Comparison of ENCODE assay signal across 33 cellular contexts in the genomic region with DNA sequence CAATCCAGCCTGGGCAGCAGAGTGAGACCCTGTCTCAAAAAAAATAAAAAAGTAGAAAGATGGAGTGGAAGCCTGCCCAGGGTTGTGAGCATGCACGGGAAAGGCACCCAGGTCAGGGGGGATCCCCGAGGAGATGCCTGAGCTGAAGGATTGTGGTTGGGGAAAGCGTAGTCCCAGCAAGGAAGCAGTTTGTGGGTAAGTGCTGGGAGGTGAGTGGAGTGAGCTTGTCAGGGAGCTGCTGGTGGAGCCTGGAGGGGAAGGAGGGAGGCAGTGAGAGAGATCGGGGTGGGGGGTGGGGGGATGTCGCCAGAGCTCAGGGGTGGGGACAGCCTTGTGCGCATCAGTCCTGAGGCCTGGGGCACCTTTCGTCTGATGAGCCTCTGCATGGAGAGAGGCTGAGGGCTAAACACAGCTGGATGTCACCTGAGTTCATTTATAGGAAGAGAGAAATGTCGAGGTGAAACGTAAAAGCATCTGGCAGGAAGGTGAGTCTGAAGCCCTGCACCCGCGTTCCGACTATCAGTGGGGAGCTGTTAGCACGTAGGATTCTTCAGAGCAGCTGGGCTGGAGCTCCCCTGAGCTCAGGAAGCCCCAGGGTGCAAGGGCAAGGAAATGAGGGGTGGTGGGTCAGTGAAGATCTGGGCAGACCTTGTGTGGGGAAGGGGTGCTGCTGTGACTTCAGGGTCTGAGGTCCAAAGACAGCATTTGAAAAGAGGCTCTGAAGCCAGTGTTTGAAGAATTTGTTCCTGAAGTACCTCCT. TPM values are rescaled to one million over a fixed set of nuclear protein-coding genes. Genes with fewer than 3 reads are reported as not detected.
DNase-seq lines count a peak whose midpoint lies in the region; ATAC-seq and TF ChIP-seq lines count a peak whose summit lies in the region.
"Had no signal": no experiment of that assay in that cellular context is flagged by ENCODE, and none has a peak within 500 bp of the region (broad histone marks: within the 10 kb centered on the region; RNA-seq: fewer than 3 reads in every experiment).

No MANE protein-coding gene starts in this region.

- H3K9me3 ChIP-seq in CD4-positive, CD25-positive, alpha-beta regulatory T cell (ENCODE audit: control insufficient read depth in 2 of 2, low read length in 2 of 2) = no peaks in the 10 kb centered on the region
- H3K9me3 ChIP-seq: mucosa of descending colon, Peyer's patch, testis had no signal

- peaks cover 37% of the 10 kb centered on the region for H3K4me1 Mint-ChIP-seq in activated CD4-positive, alpha-beta T cell treated with anti-CD3 and anti-CD28 coated beads for 36 hours
- peaks cover 2 to 46% (median 21%) of the 10 kb centered on the region in 4 donors for H3K4me1 Mint-ChIP-seq in CD4-positive, CD25-positive, alpha-beta regulatory T cell
- peaks cover 4% of the 10 kb centered on the region; the same call in 1 of the 2 replicates for H3K4me1 Mint-ChIP-seq in WTC11
- H3K4me1 Mint-ChIP-seq in neural crest cell = no peaks in the 10 kb centered on the region
- H3K4me1 Mint-ChIP-seq in activated CD4-positive, alpha-beta memory T cell treated with anti-CD3 and anti-CD28 coated beads, Interleukin-2, amount 10 ng/mL, durations not matched to agents 7 days and 5 days = peaks cover 25% of the 10 kb centered on the region

- no peak overlapping the region for H3K4me3 ChIP-seq in CD4-positive, CD25-positive, alpha-beta regulatory T cell (ENCODE audit: low read depth, low read length)
- H3K4me3 ChIP-seq: GM12878, mucosa of descending colon, Peyer's patch, smooth muscle cell, testis had no signal

- peaks cover 20% of the 10 kb centered on the region for H3K36me3 Mint-ChIP-seq in activated CD4-positive, alpha-beta T cell treated with anti-CD3 and anti-CD28 coated beads for 36 hours (ENCODE audit: low read depth)
- H3K36me3 Mint-ChIP-seq in CD4-positive, CD25-positive, alpha-beta regulatory T cell = peaks cover 9% of the 10 kb centered on the region
- H3K36me3 Mint-ChIP-seq in WTC11 (no peaks in the 10 kb centered on the region; the same call in 1 of the 2 replicates), neural crest cell (ENCODE audit: low read depth) (no peaks in the 10 kb centered on the region)
- peaks cover 25% of the 10 kb centered on the region for H3K36me3 Mint-ChIP-seq in activated CD4-positive, alpha-beta memory T cell treated with anti-CD3 and anti-CD28 coated beads, Interleukin-2, amount 10 ng/mL, durations not matched to agents 7 days and 5 days (ENCODE audit: low read depth)

- peaks cover 40% of the 10 kb centered on the region for H3K36me3 ChIP-seq in CD4-positive, CD25-positive, alpha-beta regulatory T cell (ENCODE audit: control insufficient read depth, insufficient read depth, low read length)

- DNase-seq in activated CD4-positive, alpha-beta T cell treated with anti-CD3 and anti-CD28 coated beads for 36 hours = no peak
- DNase-seq in activated CD4-positive, alpha-beta T cell treated with anti-CD3 and anti-CD28 coated beads, Interleukin-2, amount 50 U/mL, for 4 hours = no peak
- DNase-seq in CD4-positive, CD25-positive, alpha-beta regulatory T cell = no peak
- DNase-seq in WTC11 (ENCODE audit: low spot score) = no peak
- no peak for DNase-seq in neural crest cell (ENCODE audit: low read depth, low spot score)
- no peak for DNase-seq in activated CD4-positive, alpha-beta memory T cell treated with anti-CD3 and anti-CD28 coated beads, Interleukin-2, amount 10 ng/mL, durations not matched to agents 7 days and 5 days
- DNase-seq: activated CD4-positive, CD25-positive, alpha-beta regulatory T cell; activated CD8-positive, alpha-beta memory T cell treated with anti-CD3 and anti-CD28 coated beads, Interleukin-2, amount 50 U/mL, for 4 hours; central memory CD4-positive, alpha-beta T cell; dermis blood vessel endothelial cell; DMS153; endodermal cell; glutamatergic neuron; HCEC 1CT; Karpas-422; left colon; mammary epithelial cell; mucosa of descending colon; NCI-H146; NCI-H345; NCI-H69; SHP77 treated with DMSO at 0.1 percent for 48 hours; stimulated activated CD4-positive, alpha-beta T cell treated with anti-CD3 and anti-CD28 coated beads, Interleukin-1b, Interleukin-23, amount 100 ng/mL, for 48 hours; testis had no signal

- H3K27ac ChIP-seq in CD4-positive, CD25-positive, alpha-beta regulatory T cell (ENCODE audit: insufficient read depth, low read length, poor library complexity, severe bottlenecking) = no peak overlapping the region
- H3K27ac ChIP-seq: parathyroid adenoma, Peyer's patch, testis had no signal

- TF ChIP-seq CTCF in WTC11 (IDR thresholded peaks at IDR 0.05) = no peak
- no peak for TF ChIP-seq CTCF in neural crest cell (conservative IDR thresholded peaks at IDR 0.05)

- ATAC-seq in activated CD4-positive, alpha-beta T cell treated with anti-CD3 and anti-CD28 coated beads for 36 hours = no peak
- no peak for ATAC-seq in CD4-positive, CD25-positive, alpha-beta regulatory T cell (ENCODE audit: low read depth in 2 of 2)
- no peak for ATAC-seq in WTC11
- ATAC-seq in GM21423 (IDR thresholded peaks at IDR 0.05; ENCODE audit: unreplicated experiment) = no peak
- no peak for ATAC-seq in HG03432 (IDR thresholded peaks at IDR 0.05; ENCODE audit: unreplicated experiment)
- ATAC-seq: esophagus mucosa, GM12878, left colon, mucosa of descending colon had no signal

- H3K9me3 Mint-ChIP-seq in activated CD4-positive, alpha-beta T cell treated with anti-CD3 and anti-CD28 coated beads for 36 hours (ENCODE audit: low read depth) = no peaks in the 10 kb centered on the region
- H3K9me3 Mint-ChIP-seq in CD4-positive, CD25-positive, alpha-beta regulatory T cell = no peaks in the 10 kb centered on the region
- H3K9me3 Mint-ChIP-seq in WTC11 (no peaks in the 10 kb centered on the region), neural crest cell (no peaks in the 10 kb centered on the region)
- no peaks in the 10 kb centered on the region for H3K9me3 Mint-ChIP-seq in activated CD4-positive, alpha-beta memory T cell treated with anti-CD3 and anti-CD28 coated beads, Interleukin-2, amount 10 ng/mL, durations not matched to agents 7 days and 5 days
- H3K9me3 Mint-ChIP-seq: CD8-positive, alpha-beta memory T cell; endodermal cell; stimulated activated naive CD8-positive, alpha-beta T cell treated with anti-CD3 and anti-CD28 coated beads, Interleukin-15, Interleukin-2, amounts not matched to agents 100 ng/mL and 50 ng/mL, for 24 hours had no signal

- intact Hi-C loops in activated CD4-positive, alpha-beta T cell treated with anti-CD3 and anti-CD28 coated beads for 36 hours (cut with DNase I, micrococcal nuclease) = no loop called here

- H3K4me1 ChIP-seq in CD4-positive, CD25-positive, alpha-beta regulatory T cell (ENCODE audit: control insufficient read depth, insufficient read depth, low read length, poor library complexity, severe bottlenecking) = peaks cover 4% of the 10 kb centered on the region
- H3K4me1 ChIP-seq: parathyroid adenoma, Peyer's patch, testis had no signal

- H3K4me3 Mint-ChIP-seq in activated CD4-positive, alpha-beta T cell treated with anti-CD3 and anti-CD28 coated beads for 36 hours = no peak overlapping the region
- H3K4me3 Mint-ChIP-seq in CD4-positive, CD25-positive, alpha-beta regulatory T cell = no peak overlapping the region
- H3K4me3 Mint-ChIP-seq in WTC11 (no peak overlapping the region), neural crest cell (no peak overlapping the region)
- no peak overlapping the region for H3K4me3 Mint-ChIP-seq in activated CD4-positive, alpha-beta memory T cell treated with anti-CD3 and anti-CD28 coated beads, Interleukin-2, amount 10 ng/mL, durations not matched to agents 7 days and 5 days
- H3K4me3 Mint-ChIP-seq: CD8-positive, alpha-beta memory T cell; endodermal cell; stimulated activated naive CD8-positive, alpha-beta T cell treated with anti-CD3 and anti-CD28 coated beads, Interleukin-15, Interleukin-2, amounts not matched to agents 100 ng/mL and 50 ng/mL, for 24 hours had no signal

- no peaks in the 10 kb centered on the region for H3K27me3 ChIP-seq in CD4-positive, CD25-positive, alpha-beta regulatory T cell (ENCODE audit: control insufficient read depth, insufficient read depth, low read length)
- H3K27me3 ChIP-seq: Peyer's patch, testis had no signal

- peak overlapping the region; percentile 26 for H3K27ac Mint-ChIP-seq in activated CD4-positive, alpha-beta T cell treated with anti-CD3 and anti-CD28 coated beads for 36 hours
- H3K27ac Mint-ChIP-seq in CD4-positive, CD25-positive, alpha-beta regulatory T cell = peak overlapping the region in 2 of 3 donors; percentile 1 to 65
- H3K27ac Mint-ChIP-seq in WTC11 (peak overlapping the region; percentile 69), neural crest cell (ENCODE audit: unreplicated experiment) (peak overlapping the region; percentile 83)
- no peak overlapping the region for H3K27ac Mint-ChIP-seq in activated CD4-positive, alpha-beta memory T cell treated with anti-CD3 and anti-CD28 coated beads, Interleukin-2, amount 10 ng/mL, durations not matched to agents 7 days and 5 days
- H3K27ac Mint-ChIP-seq: CD8-positive, alpha-beta memory T cell; endodermal cell; stimulated activated naive CD8-positive, alpha-beta T cell treated with anti-CD3 and anti-CD28 coated beads, Interleukin-15, Interleukin-2, amounts not matched to agents 100 ng/mL and 50 ng/mL, for 24 hours had no signal

- CTCF ChIA-PET in activated CD4-positive, alpha-beta T cell treated with anti-CD3 and anti-CD28 coated beads for 36 hours (lab: Charles Lee) = interaction anchor here (0.7 to 1.4 kb wide), 2 partner anchors 14 to 364 kb away, joined by 3 to 5 read pairs; no protein-coding TSS in a partner anchor
- CTCF ChIA-PET in WTC11 (lab: Charles Lee) = interaction anchor here (0.7 to 3.9 kb wide), 6 partner anchors 9 to 61 kb away, joined by 4 to 19 read pairs (median 8); no protein-coding TSS in a partner anchor
- CTCF ChIA-PET in activated CD4-positive, alpha-beta memory T cell treated with anti-CD3 and anti-CD28 coated beads, Interleukin-2, amount 10 ng/mL, durations not matched to agents 7 days and 5 days (lab: Charles Lee) = interaction anchor here (0.5 kb wide), 1 partner anchor 556 kb away, joined by 3 read pairs; no protein-coding TSS in a partner anchor

- POLR2A ChIA-PET in activated CD4-positive, alpha-beta T cell treated with anti-CD3 and anti-CD28 coated beads for 36 hours (lab: Charles Lee) = no interaction called here
- POLR2A ChIA-PET in WTC11 (lab: Charles Lee) = no interaction called here
- POLR2A ChIA-PET in activated CD4-positive, alpha-beta memory T cell treated with anti-CD3 and anti-CD28 coated beads, Interleukin-2, amount 10 ng/mL, durations not matched to agents 7 days and 5 days (lab: Charles Lee) = no interaction called here

- H3K27me3 Mint-ChIP-seq in activated CD4-positive, alpha-beta T cell treated with anti-CD3 and anti-CD28 coated beads for 36 hours = no peaks in the 10 kb centered on the region
- no peaks in the 10 kb centered on the region for H3K27me3 Mint-ChIP-seq in CD4-positive, CD25-positive, alpha-beta regulatory T cell
- H3K27me3 Mint-ChIP-seq in WTC11 (ENCODE audit: low read depth) (no peaks in the 10 kb centered on the region), neural crest cell (ENCODE audit: low read depth) (no peaks in the 10 kb centered on the region)
- H3K27me3 Mint-ChIP-seq in activated CD4-positive, alpha-beta memory T cell treated with anti-CD3 and anti-CD28 coated beads, Interleukin-2, amount 10 ng/mL, durations not matched to agents 7 days and 5 days = no peaks in the 10 kb centered on the region
- H3K27me3 Mint-ChIP-seq: CD8-positive, alpha-beta memory T cell; stimulated activated naive CD8-positive, alpha-beta T cell treated with anti-CD3 and anti-CD28 coated beads, Interleukin-15, Interleukin-2, amounts not matched to agents 100 ng/mL and 50 ng/mL, for 24 hours had no signal

RNA-seq across cellular contexts. Expression of a gene that starts 10.2 kb away (rescaled TPM):
- under 1 TPM; 0.14 to 0.19 TPM for total RNA-seq in activated CD4-positive, alpha-beta T cell treated with anti-CD3 and anti-CD28 coated beads for 36 hours
- 0.10 TPM for total RNA-seq in CD4-positive, CD25-positive, alpha-beta regulatory T cell
- polyA plus RNA-seq in CD4-positive, CD25-positive, alpha-beta regulatory T cell = under 1 TPM in 1 of 4 donors, not detected in 3; 0.03 TPM
- total RNA-seq in WTC11 (2021) (7.5 to 8.3 TPM (median 7.7 TPM) in 3 replicates), neural crest cell (12.2 and 12.6 TPM in 2 replicates)
- total RNA-seq in activated CD4-positive, alpha-beta memory T cell treated with anti-CD3 and anti-CD28 coated beads, Interleukin-2, amount 10 ng/mL, durations not matched to agents 7 days and 5 days = not detected
- polyA plus RNA-seq: CD8-positive, alpha-beta memory T cell had no signal

RNA-seq across cellular contexts. Expression of a gene that starts 26.2 kb away (rescaled TPM):
- 10 to 100 TPM; 13.1 to 13.3 TPM for total RNA-seq in activated CD4-positive, alpha-beta T cell treated with anti-CD3 and anti-CD28 coated beads for 36 hours
- 48.2 TPM for total RNA-seq in CD4-positive, CD25-positive, alpha-beta regulatory T cell
- polyA plus RNA-seq in CD4-positive, CD25-positive, alpha-beta regulatory T cell = 10 to 100 TPM; 21.7 to 34.7 (median 26.0) TPM
- total RNA-seq in WTC11 (2021) (7.9 to 8.7 TPM (median 8.2 TPM) in 3 replicates), neural crest cell (7.1 and 8.0 TPM in 2 replicates)
- 10 to 100 TPM; 37.8 to 38.7 TPM for total RNA-seq in activated CD4-positive, alpha-beta memory T cell treated with anti-CD3 and anti-CD28 coated beads, Interleukin-2, amount 10 ng/mL, durations not matched to agents 7 days and 5 days

RNA-seq across cellular contexts. Expression of a gene that starts 48.1 kb away (rescaled TPM):
- total RNA-seq in activated CD4-positive, alpha-beta T cell treated with anti-CD3 and anti-CD28 coated beads for 36 hours = 10 to 100 TPM; 51.6 to 69.0 TPM
- total RNA-seq in CD4-positive, CD25-positive, alpha-beta regulatory T cell = 17.7 TPM
- 10 to 100 TPM; 39.0 to 46.8 (median 44.9) TPM for polyA plus RNA-seq in CD4-positive, CD25-positive, alpha-beta regulatory T cell
- 84.0 to 114 TPM (median 110 TPM) in 3 replicates for total RNA-seq in WTC11 (2021)
- total RNA-seq in neural crest cell = 48.2 and 50.8 TPM in 2 replicates
- total RNA-seq in activated CD4-positive, alpha-beta memory T cell treated with anti-CD3 and anti-CD28 coated beads, Interleukin-2, amount 10 ng/mL, durations not matched to agents 7 days and 5 days = 10 to 100 TPM; 27.1 TPM
